18 cellular contexts compared by ENCODE assay signal in the genomic region with DNA sequence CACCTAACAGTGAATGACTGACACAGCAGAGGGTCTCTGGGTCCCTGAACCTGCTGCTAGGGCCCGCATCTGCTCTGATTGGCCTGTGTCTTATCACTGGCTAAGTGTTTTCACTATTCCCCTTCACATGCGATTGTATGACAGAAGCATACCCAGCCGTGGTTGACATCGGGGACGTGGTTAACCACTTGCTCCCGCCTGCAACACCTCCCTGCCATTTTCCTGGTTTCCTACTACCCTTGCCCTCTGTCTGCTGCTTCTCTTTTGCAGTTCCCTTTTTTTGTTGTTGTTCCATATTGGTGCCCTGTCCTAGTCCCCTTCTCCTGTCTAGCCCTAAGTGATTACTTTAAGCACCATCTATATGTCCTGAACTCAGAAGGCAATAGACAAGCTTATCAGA.
"Had no signal": no experiment of that assay in that cellular context is flagged by ENCODE, and none has a peak within 500 bp of the region (broad histone marks: within the 10 kb centered on the region; RNA-seq: fewer than 3 reads in every experiment).

No MANE protein-coding gene starts in this region.

- DNase-seq: activated CD4-positive, alpha-beta T cell treated with anti-CD3 and anti-CD28 coated beads, Interleukin-2, amount 50 U/mL, for 1 hour; activated CD8-positive, alpha-beta memory T cell treated with anti-CD3 and anti-CD28 coated beads, Interleukin-2, amount 50 U/mL, for 48 hours; activated naive CD4-positive, alpha-beta T cell treated with Interleukin-2 at 50 U/mL for 16 hours; adrenal gland; caudate nucleus; colonic mucosa; esophagus squamous epithelium; foreskin fibroblast; glutamatergic neuron; immature natural killer cell; left cardiac atrium; naive thymus-derived CD8-positive, alpha-beta T cell; small intestine; T-helper 1 cell; upper lobe of right lung had no signal

- H3K4me3 Mint-ChIP-seq: activated T-helper 1 cell treated with anti-CD3 and anti-CD28 coated beads, Interleukin-12 subunit alpha, Interleukin-12 subunit beta, Interleukin-2, Interleukin-4 antibody, amounts not matched to agents 30 ng/mL and 10 ng/mL and 1 ng/mL, durations not matched to agents 14 hours and 24 hours and 36 hours; naive thymus-derived CD8-positive, alpha-beta T cell; stimulated activated effector memory CD8-positive, alpha-beta T cell treated with anti-CD3 and anti-CD28 coated beads, Interleukin-12 subunit alpha, Interleukin-12 subunit beta, amount 100 ng/mL, for 72 hours; WTC11 had no signal

- H3K36me3 Mint-ChIP-seq: immature natural killer cell; naive thymus-derived CD8-positive, alpha-beta T cell; stimulated activated effector memory CD8-positive, alpha-beta T cell treated with anti-CD3 and anti-CD28 coated beads, Interleukin-12 subunit alpha, Interleukin-12 subunit beta, amount 100 ng/mL, for 72 hours; WTC11 had no signal

- H3K27ac Mint-ChIP-seq: activated T-helper 1 cell treated with anti-CD3 and anti-CD28 coated beads, Interleukin-12 subunit alpha, Interleukin-12 subunit beta, Interleukin-2, Interleukin-4 antibody, amounts not matched to agents 30 ng/mL and 10 ng/mL and 1 ng/mL, durations not matched to agents 14 hours and 24 hours and 36 hours; immature natural killer cell; naive thymus-derived CD8-positive, alpha-beta T cell; stimulated activated effector memory CD8-positive, alpha-beta T cell treated with anti-CD3 and anti-CD28 coated beads, Interleukin-12 subunit alpha, Interleukin-12 subunit beta, amount 100 ng/mL, for 72 hours; WTC11 had no signal

- ATAC-seq: left cardiac atrium; naive thymus-derived CD8-positive, alpha-beta T cell; stimulated activated effector memory CD8-positive, alpha-beta T cell treated with anti-CD3 and anti-CD28 coated beads, Interleukin-12 subunit alpha, Interleukin-12 subunit beta, amount 100 ng/mL, for 72 hours; upper lobe of right lung; WTC11 had no signal

- H3K9me3 Mint-ChIP-seq: activated T-helper 1 cell treated with anti-CD3 and anti-CD28 coated beads, Interleukin-12 subunit alpha, Interleukin-12 subunit beta, Interleukin-2, Interleukin-4 antibody, amounts not matched to agents 30 ng/mL and 10 ng/mL and 1 ng/mL, durations not matched to agents 14 hours and 24 hours and 36 hours; immature natural killer cell; naive thymus-derived CD8-positive, alpha-beta T cell; stimulated activated effector memory CD8-positive, alpha-beta T cell treated with anti-CD3 and anti-CD28 coated beads, Interleukin-12 subunit alpha, Interleukin-12 subunit beta, amount 100 ng/mL, for 72 hours; WTC11 had no signal
